27 cellular contexts compared by ENCODE assay signal in the genomic region with DNA sequence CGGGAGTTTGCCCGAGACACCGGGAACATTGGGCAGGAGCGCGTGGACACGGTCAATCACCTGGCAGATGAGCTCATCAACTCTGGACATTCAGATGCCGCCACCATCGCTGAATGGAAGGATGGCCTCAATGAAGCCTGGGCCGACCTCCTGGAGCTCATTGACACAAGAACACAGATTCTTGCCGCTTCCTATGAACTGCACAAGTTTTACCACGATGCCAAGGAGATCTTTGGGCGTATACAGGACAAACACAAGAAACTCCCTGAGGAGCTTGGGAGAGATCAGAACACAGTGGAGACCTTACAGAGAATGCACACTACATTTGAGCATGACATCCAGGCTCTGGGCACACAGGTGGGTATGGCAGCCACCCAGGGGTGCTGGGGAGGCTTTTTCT.
DNase-seq lines count a peak whose midpoint lies in the region; ATAC-seq, FAIRE-seq and TF ChIP-seq lines count a peak whose summit lies in the region.
"Had no signal": no experiment of that assay in that cellular context is flagged by ENCODE, and none has a peak within 500 bp of the region (broad histone marks: within the 10 kb centered on the region; RNA-seq: fewer than 3 reads in every experiment).

No MANE protein-coding gene starts in this region.

- H3K9me3 ChIP-seq in HepG2 (ENCODE audit: low read length), result no peaks in the 10 kb centered on the region
- no peaks in the 10 kb centered on the region for H3K9me3 ChIP-seq in right lobe of liver
- no peaks in the 10 kb centered on the region for H3K9me3 ChIP-seq in Panc1 (ENCODE audit: control insufficient read depth, insufficient read depth, low read depth, low read length)
- H3K9me3 ChIP-seq in endothelial cell of umbilical vein (replicated peaks; ENCODE audit: control insufficient read depth, insufficient read depth, low read length), result no peaks in the 10 kb centered on the region
- H3K9me3 ChIP-seq in left lung, result no peaks in the 10 kb centered on the region
- H3K9me3 ChIP-seq: BLaER1 treated with 17β-estradiol and CSF1 and Interleukin-3, amounts not matched to agents 10 nM and 100 nM; SJSA1 had no signal

- peaks cover 6% of the 10 kb centered on the region; the same call in 2 of the 3 replicates for H3K4me1 Mint-ChIP-seq in GM23338

- POLR2A ChIA-PET in HepG2 (lab: Yijun Ruan, JAX), result no interaction called here
- POLR2A ChIA-PET in Panc1 (lab: Charles Lee), result no interaction called here
- POLR2A ChIA-PET in endothelial cell of umbilical vein (lab: Charles Lee), result no interaction called here

- BruUV-seq in HepG2 (replicated peaks; lab: Mats Ljungman, UMichigan) (TSS peak; percentile 10), Panc1 (replicated peaks; lab: Mats Ljungman, UMichigan) (TSS peak; percentile 74), endothelial cell of umbilical vein (replicated peaks; lab: Mats Ljungman, UMichigan) (TSS peak; percentile 79)

- TF ChIP-seq CTCF in HepG2 (CRISPR knock-in tag; IDR thresholded peaks at IDR 0.05), result no peak
- TF ChIP-seq CTCF in right lobe of liver (IDR thresholded peaks at IDR 0.05), result no peak
- no peak for TF ChIP-seq CTCF in Panc1 (IDR thresholded peaks at IDR 0.05)
- TF ChIP-seq CTCF in endothelial cell of umbilical vein (IDR thresholded peaks at IDR 0.05; ENCODE audit: extremely low read depth in 1 of 2, insufficient read depth in 1 of 2, low read depth in 1 of 2, low read length in 2 of 2), result no peak
- TF ChIP-seq CTCF in left lung (IDR thresholded peaks at IDR 0.05), result no peak
- TF ChIP-seq CTCF in GM13976 (IDR thresholded peaks at IDR 0.05; ENCODE audit: borderline replicate concordance, control extremely low read depth, extremely low read depth, insufficient read depth, missing control alignments), result no peak
- TF ChIP-seq CTCF in GM23338 (conservative IDR thresholded peaks at IDR 0.05; ENCODE audit: low read depth in 2 of 2), result no peak

- no peaks in the 10 kb centered on the region for H3K9me2 ChIP-seq in GM23338 (ENCODE audit: insufficient read depth)

- in situ Hi-C loops in HepG2 (cut with HindIII; ENCODE audit: extremely low pct_ligation_motif_present, low pct_unique_long_range_greater_than_20kb) (no loop called here), Panc1 (cut with HindIII; ENCODE audit: low pct_unique_long_range_greater_than_20kb, low sequenced_read_pairs) (no loop called here), GM13976 (cut with MboI; ENCODE audit: low sequenced_read_pairs, unreplicated experiment) (no loop called here)

- H3K9ac ChIP-seq in HepG2 (ENCODE audit: insufficient read depth, low read depth, low read length) (no peak overlapping the region), endothelial cell of umbilical vein (replicated peaks; ENCODE audit: extremely low read depth, insufficient read depth, low read length) (no peak overlapping the region)
- H3K9ac ChIP-seq: BLaER1 treated with 17β-estradiol and CSF1 and Interleukin-3, amounts not matched to agents 10 nM and 100 nM had no signal

- intact Hi-C loops in HepG2 (cut with micrococcal nuclease; ENCODE audit: unreplicated experiment) (no loop called here), right lobe of liver (cut with DNase I) (no loop called here), Panc1 (cut with micrococcal nuclease; ENCODE audit: unreplicated experiment) (no loop called here), endothelial cell of umbilical vein (cut with micrococcal nuclease) (no loop called here), left lung (cut with DNase I) (no loop called here)

- FAIRE-seq in HepG2 (lab: Jason Lieb, UNC), result no peak
- no peak for FAIRE-seq in endothelial cell of umbilical vein (lab: Jason Lieb, UNC)
- FAIRE-seq: A204.1, GM18507 had no signal

- ATAC-seq in HepG2, result no peak
- ATAC-seq in right lobe of liver, result no peak
- no peak for ATAC-seq in Panc1
- ATAC-seq in left lung, result no peak
- ATAC-seq in GM23338, result no peak
- ATAC-seq: CD8-positive, alpha-beta T cell; K562; PC-3 had no signal

- peaks cover 7% of the 10 kb centered on the region for H3K27me3 Mint-ChIP-seq in GM23338 (ENCODE audit: insufficient read depth, low read depth, poor library complexity)

- H3K4me1 ChIP-seq in HepG2 (ENCODE audit: insufficient read depth, low read length) (no peaks in the 10 kb centered on the region), right lobe of liver (no peaks in the 10 kb centered on the region), Panc1 (ENCODE audit: control insufficient read depth, insufficient read depth, low read length) (no peaks in the 10 kb centered on the region), endothelial cell of umbilical vein (ENCODE audit: control insufficient read depth, extremely low read depth, insufficient read depth, low read length) (no peaks in the 10 kb centered on the region), left lung (no peaks in the 10 kb centered on the region), GM23338 (ENCODE audit: insufficient read depth) (no peaks in the 10 kb centered on the region)
- H3K4me1 ChIP-seq: BLaER1 treated with 17β-estradiol and CSF1 and Interleukin-3, amounts not matched to agents 10 nM and 100 nM had no signal

- no peak for TF ChIP-seq EP300 in HepG2 (IDR thresholded peaks at IDR 0.05; ENCODE audit: low read depth in 2 of 2, low read length in 2 of 2)
- TF ChIP-seq EP300 in HepG2 (CRISPR knock-in tag; IDR thresholded peaks at IDR 0.05; ENCODE audit: borderline replicate concordance), result no peak

- TF ChIP-seq RAD21 in HepG2 (CRISPR knock-in tag; IDR thresholded peaks at IDR 0.05), result no peak

- H3K27me3 ChIP-seq in HepG2 (ENCODE audit: control insufficient read depth in 1 of 2, insufficient read depth in 2 of 2, low read length in 2 of 2), result no peaks in the 10 kb centered on the region
- no peaks in the 10 kb centered on the region for H3K27me3 ChIP-seq in right lobe of liver
- no peaks in the 10 kb centered on the region for H3K27me3 ChIP-seq in Panc1 (ENCODE audit: control insufficient read depth, insufficient read depth, low read length)
- H3K27me3 ChIP-seq in endothelial cell of umbilical vein (ENCODE audit: control insufficient read depth in 2 of 2, insufficient read depth in 2 of 2, low read length in 2 of 2), result no peaks in the 10 kb centered on the region
- H3K27me3 ChIP-seq in left lung, result no peaks in the 10 kb centered on the region
- no peaks in the 10 kb centered on the region for H3K27me3 ChIP-seq in GM23338 (ENCODE audit: insufficient read depth)
- H3K27me3 ChIP-seq: BLaER1 treated with 17β-estradiol and CSF1 and Interleukin-3, amounts not matched to agents 10 nM and 100 nM; SJSA1 had no signal

- H3K27ac ChIP-seq in HepG2 (ENCODE audit: extremely low read length, insufficient read depth, low read length) (no peak overlapping the region), right lobe of liver (no peak overlapping the region), Panc1 (ENCODE audit: low read length) (no peak overlapping the region), endothelial cell of umbilical vein (ENCODE audit: insufficient read depth, low read depth, low read length) (no peak overlapping the region), left lung (no peak overlapping the region), GM23338 (ENCODE audit: low read depth) (no peak overlapping the region)
- H3K27ac ChIP-seq: BLaER1 treated with 17β-estradiol and CSF1 and Interleukin-3, amounts not matched to agents 10 nM and 100 nM; SJSA1 had no signal

- 97% methylated on average over 12 of the region's 12 CpGs for WGBS in HepG2 (ENCODE audit: low lambda C conversion rate)
- 91% methylated on average over 7 of the region's 12 CpGs for WGBS in right lobe of liver (ENCODE audit: insufficient coverage, low coverage, low lambda C conversion rate, missing lambda C conversion rate)

- H3K36me3 Mint-ChIP-seq in GM23338 (ENCODE audit: low read depth), result peaks cover 96% of the 10 kb centered on the region

- no peaks in the 10 kb centered on the region for H3K9me1 ChIP-seq in endothelial cell of umbilical vein (replicated peaks; ENCODE audit: control insufficient read depth, extremely low read depth, insufficient read depth, low read length)

- H3K36me3 ChIP-seq in HepG2 (replicated peaks in 1 of 2; ENCODE audit: control insufficient read depth in 1 of 2, insufficient read depth in 2 of 2, low read length in 2 of 2), result peaks cover 70 to 100% of the 10 kb centered on the region in 2 experiments
- H3K36me3 ChIP-seq in right lobe of liver, result peaks cover 22 to 100% (median 59%) of the 10 kb centered on the region in 4 donors
- peaks cover 52% of the 10 kb centered on the region for H3K36me3 ChIP-seq in Panc1 (ENCODE audit: control insufficient read depth, insufficient read depth, low read length)
- H3K36me3 ChIP-seq in endothelial cell of umbilical vein (ENCODE audit: control insufficient read depth in 2 of 2, extremely low read depth in 1 of 2, insufficient read depth in 2 of 2, low read length in 2 of 2), result peaks cover 66 to 70% of the 10 kb centered on the region in 2 experiments
- H3K36me3 ChIP-seq in left lung, result peaks cover 0 to 100% of the 10 kb centered on the region in 2 donors
- peaks cover 84% of the 10 kb centered on the region for H3K36me3 ChIP-seq in GM23338 (ENCODE audit: insufficient read depth)

- H3K4me3 ChIP-seq in HepG2 (replicated peaks in 1 of 3; ENCODE audit: insufficient read depth in 1 of 3, low read depth in 2 of 3, low read length in 3 of 3), result no peak overlapping the region
- H3K4me3 ChIP-seq in right lobe of liver, result no peak overlapping the region
- H3K4me3 ChIP-seq in Panc1 (ENCODE audit: low read depth in 2 of 2, low read length in 2 of 2), result no peak overlapping the region
- H3K4me3 ChIP-seq in endothelial cell of umbilical vein (replicated peaks in 1 of 3; ENCODE audit: insufficient read depth in 1 of 3, low read depth in 1 of 3, low read length in 3 of 3), result no peak overlapping the region
- H3K4me3 ChIP-seq in left lung, result no peak overlapping the region
- H3K4me3 ChIP-seq in GM23338, result no peak overlapping the region
- H3K4me3 ChIP-seq: BLaER1 treated with 17β-estradiol and CSF1 and Interleukin-3, amounts not matched to agents 10 nM and 100 nM; K562; SJSA1 had no signal

- dilution Hi-C loops in endothelial cell of umbilical vein (cut with MboI; ENCODE audit: extremely low pct_ligation_motif_present, low sequenced_read_pairs), result no loop called here

- no peak overlapping the region for H3K4me3 Mint-ChIP-seq in GM23338
- H3K4me3 Mint-ChIP-seq: CD8-positive, alpha-beta T cell had no signal

- H2AFZ ChIP-seq in HepG2 (ENCODE audit: low read length), result no peak overlapping the region
- H2AFZ ChIP-seq in endothelial cell of umbilical vein (ENCODE audit: low read depth, low read length), result no peak overlapping the region
- H2AFZ ChIP-seq in GM23338, result no peak overlapping the region

- H3K27ac Mint-ChIP-seq in GM23338, result no peak overlapping the region

- no peak for TF ChIP-seq POLR2A in HepG2 (IDR thresholded peaks at IDR 0.05; ENCODE audit: insufficient read depth in 1 of 2, low read depth in 2 of 2, low read length in 2 of 2)
- TF ChIP-seq POLR2A in right lobe of liver (IDR thresholded peaks at IDR 0.05), result no peak
- TF ChIP-seq POLR2A in endothelial cell of umbilical vein (IDR thresholded peaks at IDR 0.05; ENCODE audit: low read depth, low read length), result no peak

- no peak for DNase-seq in HepG2 (ENCODE audit: low spot score)
- DNase-seq in right lobe of liver, result no peak
- DNase-seq in Panc1 (ENCODE audit: low read depth, low spot score), result no peak
- DNase-seq in endothelial cell of umbilical vein (ENCODE audit: low read depth, low spot score), result no peak
- DNase-seq in left lung, result no peak
- no peak for DNase-seq in GM13976 (ENCODE audit: low spot score)
- DNase-seq in GM23338 (ENCODE audit: low spot score), result no peak
- DNase-seq: AML-193; CD8-positive, alpha-beta T cell; DMS79 treated with DMSO at 0.1 percent for 48 hours; H7; Kasumi-1; NCI-H1105 treated with DMSO at 0.1 percent for 48 hours; NCI-H1694; NCI-H2081 treated with DMSO at 0.1 percent for 48 hours; NCI-H2171 treated with DMSO at 0.1 percent for 48 hours; NCI-H345; NCI-H524 treated with DMSO at 0.1 percent for 48 hours; NCI-H774; PC-3; Right ventricle myocardium superior; RPMI8226 had no signal

- H4K20me1 ChIP-seq in HepG2 (ENCODE audit: insufficient read depth, low read length) (no peaks in the 10 kb centered on the region), endothelial cell of umbilical vein (replicated peaks; ENCODE audit: control insufficient read depth, extremely low read depth, insufficient read depth, low read length) (no peaks in the 10 kb centered on the region), GM23338 (replicated peaks; ENCODE audit: insufficient read depth) (peaks cover 24% of the 10 kb centered on the region)

- H3F3A ChIP-seq in GM23338 (replicated peaks; ENCODE audit: low read depth), result no peaks in the 10 kb centered on the region

- H3K4me2 ChIP-seq in HepG2 (ENCODE audit: low read depth, low read length), result no peak overlapping the region
- no peak overlapping the region for H3K4me2 ChIP-seq in endothelial cell of umbilical vein (ENCODE audit: insufficient read depth, low read length)
- H3K4me2 ChIP-seq in GM23338, result no peak overlapping the region
- H3K4me2 ChIP-seq: BLaER1 treated with 17β-estradiol and CSF1 and Interleukin-3, amounts not matched to agents 10 nM and 100 nM had no signal

- CTCF ChIA-PET in HepG2 (lab: Yijun Ruan, JAX; ENCODE audit: low intra/inter-chr PET ratio, low total read pairs) (no interaction called here), Panc1 (lab: Charles Lee) (no interaction called here), endothelial cell of umbilical vein (lab: Charles Lee) (interaction anchor here (1.0 to 4.1 kb wide), 3 partner anchors 9 to 126 kb away, joined by 3 to 20 read pairs (median 5); no protein-coding TSS in a partner anchor)

- H3K79me2 ChIP-seq in HepG2 (ENCODE audit: insufficient read depth, low read length), result no peaks in the 10 kb centered on the region
- H3K79me2 ChIP-seq in endothelial cell of umbilical vein (ENCODE audit: control insufficient read depth, insufficient read depth, low read length), result peaks cover 6% of the 10 kb centered on the region
- no peaks in the 10 kb centered on the region for H3K79me2 ChIP-seq in GM23338 (replicated peaks; ENCODE audit: insufficient read depth)

- H3K9me3 Mint-ChIP-seq in GM23338, result no peaks in the 10 kb centered on the region
- H3K9me3 Mint-ChIP-seq: CD8-positive, alpha-beta T cell had no signal
